ENCODE assay signal across 2 cellular contexts in genomic region chr3:123693584-123693983, GRCh38.
TF ChIP-seq lines count a peak whose summit lies in the region.

No MANE protein-coding gene starts in this region.

TF ChIP-seq in SK-N-SH, 30 proteins besides CTCF, POLR2A, EP300 and RAD21 (continued from another document):
- no peak for TF ChIP-seq USF2 (IDR thresholded peaks at IDR 0.05; ENCODE audit: borderline replicate concordance, low read depth, low read length)
- TF ChIP-seq MXI1 (IDR thresholded peaks at IDR 0.05; ENCODE audit: low read depth, low read length), result no peak
- TF ChIP-seq FOSL2 (IDR thresholded peaks at IDR 0.05; ENCODE audit: borderline replicate concordance, low read depth), result no peak
- TF ChIP-seq ELF1 (IDR thresholded peaks at IDR 0.05), result no peak

TF ChIP-seq in SK-N-SH treated with all-trans-retinoic acid at 6 μM for 48 hours, 23 proteins besides CTCF, POLR2A, EP300 and RAD21 (continued from another document):
- TF ChIP-seq PATZ1 (CRISPR knock-in tag; IDR thresholded peaks at IDR 0.05; ENCODE audit: borderline replicate concordance), result no peak
- no peak for TF ChIP-seq ZFP30 (CRISPR knock-in tag; IDR thresholded peaks at IDR 0.05)
